Comparison of ENCODE assay signal across 12 cellular contexts in the genomic region with DNA sequence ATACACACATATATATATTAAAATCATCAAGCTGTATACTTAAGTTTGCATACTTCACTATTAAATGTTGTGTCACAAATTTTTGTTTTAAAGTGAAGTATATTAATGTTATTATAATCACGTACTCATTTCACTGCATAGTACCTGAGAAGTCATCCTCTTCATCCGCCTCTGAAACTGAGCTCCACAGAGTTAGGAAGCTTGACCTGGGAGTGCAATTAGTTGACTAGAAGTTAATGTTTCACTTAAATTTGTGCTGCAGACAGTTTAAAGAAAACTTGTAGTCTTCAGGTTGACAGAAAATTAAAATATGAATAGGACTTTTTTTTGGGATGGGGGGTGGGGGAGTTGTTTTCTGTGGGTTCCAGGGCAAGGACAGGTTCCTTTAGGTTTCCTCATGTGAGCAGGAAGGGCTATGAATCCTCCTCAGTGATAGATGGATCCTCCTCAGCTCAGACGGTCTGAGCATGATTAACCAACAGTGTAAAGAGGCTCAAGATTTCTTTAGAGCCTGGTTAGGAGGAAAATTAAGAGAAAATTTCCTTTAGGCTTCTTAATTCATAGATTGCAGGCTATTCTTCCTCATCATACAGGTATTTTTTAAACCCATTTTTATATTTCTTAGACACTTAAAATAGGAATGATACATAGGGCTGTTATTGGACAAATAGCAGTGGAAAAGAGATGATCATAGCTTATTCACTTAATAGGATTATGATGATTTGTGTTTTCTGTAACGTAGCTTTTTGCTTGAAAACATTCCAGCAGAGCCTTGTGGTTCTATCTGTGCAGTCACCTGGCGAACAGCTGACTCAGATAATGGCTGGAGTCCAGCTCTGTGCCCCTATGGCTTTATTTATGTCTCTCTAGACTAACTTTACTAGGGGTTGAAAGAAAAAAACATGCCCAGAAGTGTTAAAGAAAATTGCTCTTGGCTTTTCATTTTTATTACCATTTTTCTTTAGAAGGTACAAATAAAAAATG.
A peak's percentile ranks its signal among the peaks of the same experiment; 100 is the strongest.
DNase-seq lines count a peak whose midpoint lies in the region; ATAC-seq, FAIRE-seq and TF ChIP-seq lines count a peak whose summit lies in the region.
"Had no signal": no experiment of that assay in that cellular context is flagged by ENCODE, and none has a peak within 500 bp of the region (broad histone marks: within the 10 kb centered on the region; RNA-seq: fewer than 3 reads in every experiment).

No MANE protein-coding gene starts in this region.

- H3K79me2 ChIP-seq in KMS-11 (ENCODE audit: insufficient read depth, low read depth) (no peaks in the 10 kb centered on the region), mammary epithelial cell (ENCODE audit: insufficient read depth, low read length) (no peaks in the 10 kb centered on the region)

- no peak for TF ChIP-seq CTCF in KMS-11 (conservative IDR thresholded peaks at IDR 0.05; ENCODE audit: low read depth, low read length)
- TF ChIP-seq CTCF in mammary epithelial cell (conservative IDR thresholded peaks at IDR 0.05 in 1 of 2, IDR thresholded peaks at IDR 0.05 in 1 of 2; ENCODE audit: extremely low read depth in 1 of 2, insufficient read depth in 1 of 2, low read depth in 1 of 2, low read length in 2 of 2), result no peak
- no peak for TF ChIP-seq CTCF in right lobe of liver (IDR thresholded peaks at IDR 0.05)
- TF ChIP-seq CTCF in prostate gland (IDR thresholded peaks at IDR 0.05), result no peak
- TF ChIP-seq CTCF in D721Med (IDR thresholded peaks at IDR 0.05; ENCODE audit: insufficient read depth, missing control alignments), result no peak

- H3K9me3 ChIP-seq in mammary epithelial cell (replicated peaks; ENCODE audit: insufficient read depth, low read length) (no peaks in the 10 kb centered on the region), right lobe of liver (no peaks in the 10 kb centered on the region), prostate gland (no peaks in the 10 kb centered on the region)

- no peaks in the 10 kb centered on the region for H3K27me3 ChIP-seq in KMS-11 (ENCODE audit: insufficient read depth, low read depth)
- H3K27me3 ChIP-seq in mammary epithelial cell (ENCODE audit: insufficient read depth, low read length), result peaks cover 2% of the 10 kb centered on the region
- no peaks in the 10 kb centered on the region for H3K27me3 ChIP-seq in right lobe of liver
- H3K27me3 ChIP-seq in prostate gland (replicated peaks; ENCODE audit: insufficient read depth), result no peaks in the 10 kb centered on the region

- in situ Hi-C loops in Caki2 (cut with HindIII; ENCODE audit: low pct_unique_long_range_greater_than_20kb, low sequenced_read_pairs) (no loop called here), mammary epithelial cell (cut with MboI; ENCODE audit: low sequenced_read_pairs in 2 of 2) (no loop called here)

- ATAC-seq in right lobe of liver, result peak; percentile 81 to 86 (median 84)
- ATAC-seq in GM21367 (IDR thresholded peaks at IDR 0.05; ENCODE audit: unreplicated experiment), result no peak

- no peak overlapping the region for H3K9ac ChIP-seq in KMS-11
- no peak overlapping the region for H3K9ac ChIP-seq in mammary epithelial cell (ENCODE audit: insufficient read depth, low read length)

- H2AFZ ChIP-seq in KMS-11 (ENCODE audit: low read depth) (0 out of 2 replicates have a peak overlapping the region, but pooled peaks have one; percentile 10), mammary epithelial cell (ENCODE audit: low read depth, low read length) (no peak overlapping the region)

- BruUV-seq in mammary epithelial cell (replicated peaks; lab: Mats Ljungman, UMichigan), result no TSS peak

- H3K36me3 ChIP-seq in KMS-11 (ENCODE audit: insufficient read depth) (no peaks in the 10 kb centered on the region), mammary epithelial cell (ENCODE audit: insufficient read depth, low read length) (no peaks in the 10 kb centered on the region), right lobe of liver (no peaks in the 10 kb centered on the region), prostate gland (no peaks in the 10 kb centered on the region)

- intact Hi-C loops in mammary epithelial cell (cut with micrococcal nuclease) (no loop called here), right lobe of liver (cut with DNase I) (no loop called here), prostate gland (cut with DNase I) (no loop called here)

- TF ChIP-seq POLR2A in right lobe of liver (IDR thresholded peaks at IDR 0.05), result no peak
- no peak for TF ChIP-seq POLR2A in prostate gland (IDR thresholded peaks at IDR 0.05)

- CTCF ChIA-PET in mammary epithelial cell (lab: Charles Lee; ENCODE audit: low non-redundant PET), result no interaction called here

- no peaks in the 10 kb centered on the region for H4K20me1 ChIP-seq in KMS-11 (ENCODE audit: insufficient read depth)
- H4K20me1 ChIP-seq in mammary epithelial cell (ENCODE audit: insufficient read depth, low read length), result no peaks in the 10 kb centered on the region

- FAIRE-seq in D721Med (lab: Jason Lieb, UNC), result no peak

- H3K4me3 ChIP-seq in KMS-11 (IDR thresholded peaks at IDR 0.05; ENCODE audit: insufficient read depth, low read depth, low read length) (no peak overlapping the region), mammary epithelial cell (replicated peaks in 1 of 3; ENCODE audit: insufficient read depth in 1 of 3, low read depth in 2 of 3, low read length in 3 of 3) (no peak overlapping the region), right lobe of liver (peak overlapping the region in 2 of 3 donors; percentile 3), prostate gland (no peak overlapping the region)

- WGBS in mammary epithelial cell (ENCODE audit: low coverage, missing lambda C conversion rate), result 41% methylated on average over 5 of the region's 5 CpGs
- 32% methylated on average over 5 of the region's 5 CpGs for WGBS in right lobe of liver (ENCODE audit: insufficient coverage, low coverage, low lambda C conversion rate, missing lambda C conversion rate)
- WGBS in prostate gland, result 64% methylated on average over 5 of the region's 5 CpGs

- H3K4me1 ChIP-seq in KMS-11 (ENCODE audit: low read depth, poor library complexity, severe bottlenecking) (peaks cover 52% of the 10 kb centered on the region), mammary epithelial cell (ENCODE audit: insufficient read depth, low read length) (no peaks in the 10 kb centered on the region), right lobe of liver (peaks cover 0 to 26% (median 2%) of the 10 kb centered on the region in 4 donors), prostate gland (replicated peaks) (no peaks in the 10 kb centered on the region)

- dilution Hi-C loops in mammary epithelial cell (cut with HindIII; ENCODE audit: low sequenced_read_pairs), result no loop called here

- peak overlapping the region; percentile 47 for H3K4me2 ChIP-seq in KMS-11
- no peak overlapping the region for H3K4me2 ChIP-seq in mammary epithelial cell (ENCODE audit: insufficient read depth, low read depth, low read length)

- H3K27ac ChIP-seq in KMS-11, result no peak overlapping the region
- H3K27ac ChIP-seq in mammary epithelial cell (ENCODE audit: insufficient read depth, low read depth, low read length), result no peak overlapping the region
- H3K27ac ChIP-seq in right lobe of liver, result peak overlapping the region in 2 of 3 donors; percentile 45 to 52
- no peak overlapping the region for H3K27ac ChIP-seq in prostate gland

- DNase-seq in Caki2 (ENCODE audit: low read depth), result peak; percentile 23
- peak; percentile 12 for DNase-seq in mammary epithelial cell
- DNase-seq in right lobe of liver, result peak in 2 of 3 donors; percentile 40 to 52
- no peak for DNase-seq in activated T-cell treated with anti-CD3 and anti-CD28 coated beads for 4 hours
- DNase-seq in prostate gland (ENCODE audit: low spot score), result no peak
- DNase-seq in D721Med (ENCODE audit: insufficient read length, low spot score), result no peak
- DNase-seq: activated CD4-positive, alpha-beta T cell treated with anti-CD3 and anti-CD28 coated beads for 48 hours; DMS53; H7; NCI-H1105 had no signal

Comparison
In these comparisons a context has a peak if more than half of its experiments do, and no peak if none do; other contexts are left out.
1. DNase-seq: peak in Caki2 (single experiment), mammary epithelial cell (single experiment) and right lobe of liver (2 of 3); none in activated T-cell treated with anti-CD3 and anti-CD28 coated beads for 4 hours (single experiment), prostate gland (single experiment) and D721Med (single experiment).
2. H3K27ac ChIP-seq: peak in right lobe of liver (2 of 3); none in KMS-11 (single experiment), mammary epithelial cell (single experiment) and prostate gland (0 of 2).
3. H3K4me3 ChIP-seq: peak in right lobe of liver (2 of 3); none in KMS-11 (single experiment), mammary epithelial cell (0 of 3) and prostate gland (0 of 2).